Comparison of ENCODE assay signal across 18 cellular contexts in genomic region chr18:42184685-42185477, GRCh38.
"Had no signal": no experiment of that assay in that cellular context is flagged by ENCODE, and none has a peak within 500 bp of the region (broad histone marks: within the 10 kb centered on the region; RNA-seq: fewer than 3 reads in every experiment).

No MANE protein-coding gene starts in this region.

- DNase-seq: activated CD4-positive, alpha-beta T cell treated with anti-CD3 and anti-CD28 coated beads, Interleukin-2, amount 50 U/mL, for 1 hour; activated naive CD4-positive, alpha-beta T cell; activated naive CD8-positive, alpha-beta T cell treated with anti-CD3 and anti-CD28 coated beads, Interleukin-2, amount 10 ng/mL, durations not matched to agents 7 days and 5 days; central memory CD4-positive, alpha-beta T cell; colonic mucosa; islet precursor cell; mammary epithelial cell; mucosa of descending colon; naive thymus-derived CD8-positive, alpha-beta T cell; stimulated activated CD4-positive, alpha-beta T cell treated with anti-CD3 and anti-CD28 coated beads, Interleukin-2, amount 100 ng/mL, for 48 hours; stimulated activated naive B cell treated with anti-CD40 and anti-IgM and Interleukin-4, amounts not matched to agents 10 μg/mL and 1 μg/mL and 100 μg/mL, for 72 hours had no signal

- H3K4me1 Mint-ChIP-seq: activated naive CD8-positive, alpha-beta T cell treated with anti-CD3 and anti-CD28 coated beads, Interleukin-2, amount 10 ng/mL, durations not matched to agents 7 days and 5 days; naive thymus-derived CD8-positive, alpha-beta T cell; stimulated activated naive B cell treated with anti-CD40 and anti-IgM and Interleukin-4, amounts not matched to agents 10 μg/mL and 1 μg/mL and 100 μg/mL, for 72 hours had no signal

- H3K36me3 ChIP-seq: colonic mucosa, gastroesophageal sphincter, neutrophil, tibial nerve had no signal

- H3K4me1 ChIP-seq: colonic mucosa, gastroesophageal sphincter had no signal

- H3K4me3 Mint-ChIP-seq: activated naive CD8-positive, alpha-beta T cell treated with anti-CD3 and anti-CD28 coated beads, Interleukin-2, amount 10 ng/mL, durations not matched to agents 7 days and 5 days; activated T-helper 1 cell treated with anti-CD3 and anti-CD28 coated beads, Interleukin-12 subunit alpha, Interleukin-12 subunit beta, Interleukin-2, Interleukin-4 antibody, amounts not matched to agents 30 ng/mL and 10 ng/mL and 1 ng/mL, durations not matched to agents 14 hours and 24 hours and 36 hours; brain; naive thymus-derived CD8-positive, alpha-beta T cell; stimulated activated naive B cell treated with anti-CD40 and anti-IgM and Interleukin-4, amounts not matched to agents 10 μg/mL and 1 μg/mL and 100 μg/mL, for 72 hours had no signal

- ATAC-seq: activated CD4-positive, CD25-positive, alpha-beta regulatory T cell treated with anti-CD3 and anti-CD28 coated beads, Interleukin-2, amount 50 U/mL, for 24 hours; gastroesophageal sphincter; mucosa of descending colon; naive thymus-derived CD8-positive, alpha-beta T cell; stimulated activated naive B cell treated with anti-CD40 and anti-IgM and Interleukin-4, amounts not matched to agents 10 μg/mL and 1 μg/mL and 100 μg/mL, for 72 hours had no signal

- H3K27ac Mint-ChIP-seq: activated naive CD8-positive, alpha-beta T cell treated with anti-CD3 and anti-CD28 coated beads, Interleukin-2, amount 10 ng/mL, durations not matched to agents 7 days and 5 days; activated T-helper 1 cell treated with anti-CD3 and anti-CD28 coated beads, Interleukin-12 subunit alpha, Interleukin-12 subunit beta, Interleukin-2, Interleukin-4 antibody, amounts not matched to agents 30 ng/mL and 10 ng/mL and 1 ng/mL, durations not matched to agents 14 hours and 24 hours and 36 hours; stimulated activated naive B cell treated with anti-CD40 and anti-IgM and Interleukin-4, amounts not matched to agents 10 μg/mL and 1 μg/mL and 100 μg/mL, for 72 hours had no signal

- FAIRE-seq: endometrium had no signal

- H3K4me3 ChIP-seq: colonic mucosa, gastroesophageal sphincter, mucosa of descending colon, tibial nerve had no signal

- H3K9me3 ChIP-seq: colonic mucosa, gastroesophageal sphincter, mucosa of descending colon, neutrophil, tibial nerve had no signal

- H3K36me3 Mint-ChIP-seq: activated naive CD8-positive, alpha-beta T cell treated with anti-CD3 and anti-CD28 coated beads, Interleukin-2, amount 10 ng/mL, durations not matched to agents 7 days and 5 days; brain; stimulated activated naive B cell treated with anti-CD40 and anti-IgM and Interleukin-4, amounts not matched to agents 10 μg/mL and 1 μg/mL and 100 μg/mL, for 72 hours had no signal

- H3K27ac ChIP-seq: colonic mucosa, gastroesophageal sphincter, neutrophil, tibial nerve had no signal

- H3K27me3 Mint-ChIP-seq: stimulated activated naive B cell treated with anti-CD40 and anti-IgM and Interleukin-4, amounts not matched to agents 10 μg/mL and 1 μg/mL and 100 μg/mL, for 72 hours had no signal

- H3K27me3 ChIP-seq: colonic mucosa, gastroesophageal sphincter, neutrophil, tibial nerve had no signal

- H3K9me3 Mint-ChIP-seq: activated naive CD8-positive, alpha-beta T cell treated with anti-CD3 and anti-CD28 coated beads, Interleukin-2, amount 10 ng/mL, durations not matched to agents 7 days and 5 days; activated T-helper 1 cell treated with anti-CD3 and anti-CD28 coated beads, Interleukin-12 subunit alpha, Interleukin-12 subunit beta, Interleukin-2, Interleukin-4 antibody, amounts not matched to agents 30 ng/mL and 10 ng/mL and 1 ng/mL, durations not matched to agents 14 hours and 24 hours and 36 hours had no signal
